Comparison of ENCODE assay signal across 8 cellular contexts in genomic region chr2:191555092-191555742, GRCh38.
DNase-seq lines count a peak whose midpoint lies in the region; ATAC-seq and TF ChIP-seq lines count a peak whose summit lies in the region.

No MANE protein-coding gene starts in this region.

- H3K4me2 ChIP-seq in PC-3 (ENCODE audit: low read length) = peak overlapping the region; percentile 42
- peak overlapping the region; percentile 33 for H3K4me2 ChIP-seq in fibroblast of lung (ENCODE audit: extremely low read depth, insufficient read depth, low read length)

- intact Hi-C loops in PC-3 (cut with micrococcal nuclease) = loop anchor here (1.0 to 5.0 kb wide), 5 partner anchors 174 to 732 kb away; no protein-coding TSS in a partner anchor

- H3K79me2 ChIP-seq in PC-3 (ENCODE audit: low read length) = no peaks in the 10 kb centered on the region
- no peaks in the 10 kb centered on the region for H3K79me2 ChIP-seq in fibroblast of lung (ENCODE audit: control insufficient read depth, insufficient read depth, low read length)

- CTCF ChIA-PET in PC-3 (lab: Charles Lee) = interaction anchor here (0.6 to 1.0 kb wide), 4 partner anchors 174 to 633 kb away, joined by 3 to 6 read pairs (median 4); no protein-coding TSS in a partner anchor

- ATAC-seq in GM21737 (IDR thresholded peaks at IDR 0.05; ENCODE audit: unreplicated experiment) = peak; percentile 82
- peak; percentile 97 for ATAC-seq in PC-3

- H3K9me3 ChIP-seq in PC-3 (ENCODE audit: low read length) (no peaks in the 10 kb centered on the region), fibroblast of lung (ENCODE audit: control insufficient read depth, insufficient read depth, low read depth, low read length) (no peaks in the 10 kb centered on the region)

- TF ChIP-seq CTCF in PC-3 (conservative IDR thresholded peaks at IDR 0.05; ENCODE audit: low read depth, low read length) = peak; percentile 86
- peak; percentile 65 to 73 for TF ChIP-seq CTCF in fibroblast of lung (conservative IDR thresholded peaks at IDR 0.05 in 1 of 2, IDR thresholded peaks at IDR 0.05 in 1 of 2; ENCODE audit: low read depth in 1 of 2, low read length in 2 of 2)
- peak; percentile 69 for TF ChIP-seq CTCF in nephron progenitor cell (IDR thresholded peaks at IDR 0.05)

- peaks cover 12% of the 10 kb centered on the region for H3K4me1 Mint-ChIP-seq in nephron progenitor cell

- DNase-seq in EH (ENCODE audit: low read depth) (peak; percentile 83), PC-3 (peak; percentile 94), fibroblast of lung (ENCODE audit: low read depth in 2 of 2) (peak; percentile 66 to 83), nephron progenitor cell (peak; percentile 88)
- peak; percentile 54 for DNase-seq in Jurkat, Clone E6-1 (ENCODE audit: low read depth, low spot score)
- peak; percentile 79 for DNase-seq in activated T-cell treated with anti-CD3 and anti-CD28 coated beads, Interleukin-2, amount 50 U/mL, for 1 hour
- peak; percentile 69 for DNase-seq in stimulated activated naive CD4-positive, alpha-beta T cell treated with Interleukin-2 at 50 U/mL for 16 hours (lab: John Stamatoyannopoulos, UW)

- H3K9me3 Mint-ChIP-seq in nephron progenitor cell = no peaks in the 10 kb centered on the region

- no peak overlapping the region for H3K9ac ChIP-seq in PC-3 (ENCODE audit: low read length)
- H3K9ac ChIP-seq in fibroblast of lung (ENCODE audit: insufficient read depth, low read length) = no peak overlapping the region

- H3K4me1 ChIP-seq in PC-3 (ENCODE audit: insufficient read depth, low read length) (no peaks in the 10 kb centered on the region), fibroblast of lung (ENCODE audit: control insufficient read depth, extremely low read depth, insufficient read depth, low read length) (no peaks in the 10 kb centered on the region)

- peak overlapping the region; percentile 51; the same call in 1 of the 2 replicates for H2AFZ ChIP-seq in PC-3 (ENCODE audit: low read length)
- no peak overlapping the region for H2AFZ ChIP-seq in fibroblast of lung (ENCODE audit: low read length)

- H3K27me3 ChIP-seq in PC-3 (ENCODE audit: low read length) (no peaks in the 10 kb centered on the region), fibroblast of lung (ENCODE audit: control insufficient read depth, insufficient read depth, low read length) (no peaks in the 10 kb centered on the region)

- no peaks in the 10 kb centered on the region for H3K36me3 Mint-ChIP-seq in nephron progenitor cell (ENCODE audit: low read depth)

- peaks cover 16% of the 10 kb centered on the region for H3K27me3 Mint-ChIP-seq in nephron progenitor cell (ENCODE audit: low read depth, poor library complexity)

- H3K9me2 ChIP-seq in PC-3 (replicated peaks; ENCODE audit: low read length) = no peaks in the 10 kb centered on the region

- H3K4me3 Mint-ChIP-seq in nephron progenitor cell = no peak overlapping the region

- BruUV-seq in PC-3 (replicated peaks; lab: Mats Ljungman, UMichigan) = no TSS peak

- H4K20me1 ChIP-seq in PC-3 (ENCODE audit: low read length) (no peaks in the 10 kb centered on the region), fibroblast of lung (ENCODE audit: control insufficient read depth, extremely low read depth, insufficient read depth, low read length) (no peaks in the 10 kb centered on the region)

- H3K27ac Mint-ChIP-seq in nephron progenitor cell = no peak overlapping the region

- H3F3A ChIP-seq in PC-3 (ENCODE audit: low read length, unreplicated experiment) = no peaks in the 10 kb centered on the region

- H3K36me3 ChIP-seq in PC-3 (ENCODE audit: low read depth, low read length) = no peaks in the 10 kb centered on the region
- H3K36me3 ChIP-seq in fibroblast of lung (ENCODE audit: control insufficient read depth, insufficient read depth, low read length) = no peaks in the 10 kb centered on the region

- no peak overlapping the region for H3K4me3 ChIP-seq in Jurkat, Clone E6-1 (ENCODE audit: low read length)
- H3K4me3 ChIP-seq in PC-3 (ENCODE audit: low read length) (no peak overlapping the region), fibroblast of lung (replicated peaks in 1 of 4; ENCODE audit: control extremely low read depth in 1 of 4, insufficient read depth in 1 of 4, low read depth in 3 of 4, low read length in 4 of 4) (no peak overlapping the region)

- POLR2A ChIA-PET in PC-3 (lab: Charles Lee; ENCODE audit: unreplicated experiment) = interaction anchor here (0.7 kb wide), 1 partner anchor 134 kb away, joined by 8 read pairs; no protein-coding TSS in a partner anchor

- H3K27ac ChIP-seq in PC-3 (ENCODE audit: low read length) (no peak overlapping the region), fibroblast of lung (ENCODE audit: insufficient read depth, low read length) (no peak overlapping the region)
